In the genomic region with DNA sequence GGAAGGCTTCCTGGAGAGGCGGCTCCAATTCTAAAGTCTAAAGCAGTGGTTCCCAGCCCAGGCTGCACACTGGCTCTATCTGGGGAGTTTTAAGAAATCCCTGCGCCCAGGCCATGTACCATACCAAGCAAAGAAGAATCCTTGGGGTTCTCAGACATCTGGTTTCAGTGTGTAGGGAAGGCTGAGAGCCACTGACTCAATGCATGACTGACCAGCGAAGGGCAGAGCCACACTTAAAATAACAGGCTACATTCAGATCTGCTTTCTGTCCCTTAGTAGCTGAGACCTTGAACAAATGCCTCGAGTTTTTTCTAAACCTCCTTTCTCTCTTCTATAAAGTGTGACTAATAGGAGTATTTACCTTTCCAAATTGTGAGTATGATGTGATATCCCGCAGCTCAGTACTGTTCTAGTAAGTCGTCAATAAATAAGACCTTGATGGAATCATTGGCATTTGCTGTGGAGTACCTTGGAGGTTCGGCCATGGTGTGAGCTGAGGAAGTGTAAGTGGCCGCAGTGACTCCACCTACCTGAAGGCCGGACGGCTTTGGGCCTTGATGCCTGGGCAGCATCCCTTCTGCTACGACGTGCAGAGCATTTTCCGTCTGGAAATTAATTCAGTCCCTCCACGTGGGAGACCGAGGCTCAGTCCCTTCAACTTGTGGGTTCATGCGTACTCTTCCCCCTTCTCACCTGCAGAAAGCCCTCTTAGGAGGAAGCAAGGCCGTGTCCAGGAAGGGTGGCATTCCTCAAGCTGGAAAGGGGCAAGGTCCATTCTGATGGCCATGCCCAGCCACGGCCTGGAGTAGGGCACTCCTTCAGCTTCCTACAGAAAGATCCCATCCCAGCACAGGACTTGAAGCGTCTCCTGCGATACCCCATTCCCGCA, we compare ENCODE assay signal across 24 cellular contexts. TPM values are rescaled to one million over a fixed set of nuclear protein-coding genes. Genes with fewer than 3 reads are reported as not detected.
"Had no signal": no experiment of that assay in that cellular context is flagged by ENCODE, and none has a peak within 500 bp of the region (broad histone marks: within the 10 kb centered on the region; RNA-seq: fewer than 3 reads in every experiment).

No MANE protein-coding gene starts in this region.

- H3K27ac ChIP-seq: esophagus muscularis mucosa, neural progenitor cell, right lobe of liver, stomach, tibial nerve had no signal

- H3K9me3 ChIP-seq: esophagus muscularis mucosa, right lobe of liver, SK-N-SH, stomach, tibial nerve had no signal

- H3K36me3 ChIP-seq: esophagus muscularis mucosa, neural progenitor cell, right lobe of liver, stomach, tibial nerve had no signal

- ATAC-seq: activated CD8-positive, alpha-beta memory T cell treated with anti-CD3 and anti-CD28 coated beads, Interleukin-2, amount 10 ng/mL, durations not matched to agents 7 days and 5 days; activated CD8-positive, alpha-beta T cell treated with anti-CD3 and anti-CD28 coated beads, Interleukin-2, amount 10 ng/mL, durations not matched to agents 7 days and 5 days; natural killer cell; right lobe of liver; stimulated activated memory B cell treated with anti-CD40 and anti-IgM and Interleukin-4, amounts not matched to agents 10 μg/mL and 1 μg/mL and 100 μg/mL, for 72 hours; WTC11 had no signal

- H3K27me3 ChIP-seq: esophagus muscularis mucosa, right lobe of liver, tibial nerve had no signal

- DNase-seq: activated CD4-positive, alpha-beta T cell treated with anti-CD3 and anti-CD28 coated beads, Interleukin-2, amount 50 U/mL, for 1 hour; activated CD8-positive, alpha-beta memory T cell treated with anti-CD3 and anti-CD28 coated beads, Interleukin-2, amount 10 ng/mL, durations not matched to agents 7 days and 5 days; activated CD8-positive, alpha-beta T cell treated with anti-CD3 and anti-CD28 coated beads, Interleukin-2, amount 10 ng/mL, durations not matched to agents 7 days and 5 days; activated gamma-delta T cell; activated naive CD4-positive, alpha-beta T cell treated with anti-CD3 and anti-CD28 coated beads, Interleukin-2, amount 50 U/mL, for 16 hours; amniotic stem cell; central memory CD4-positive, alpha-beta T cell; foreskin melanocyte; midbrain; natural killer cell; right lobe of liver; SK-N-SH; stimulated activated CD4-positive, alpha-beta T cell treated with anti-CD3 and anti-CD28 coated beads, Interleukin-1b, Interleukin-23, amount 100 ng/mL, for 48 hours; stimulated activated CD4-positive, alpha-beta T cell treated with anti-CD3 and anti-CD28 coated beads, Interleukin-4, amount 100 ng/mL, for 4 hours; stimulated activated CD8-positive, alpha-beta memory T cell treated with anti-CD3 and anti-CD28 coated beads, Interleukin-4, amount 100 ng/mL, for 48 hours; stomach; T-helper 2 cell had no signal

- H3K4me3 ChIP-seq: esophagus muscularis mucosa, neural progenitor cell, right lobe of liver, smooth muscle cell, stomach, tibial nerve had no signal

- H3K4me1 ChIP-seq: neural progenitor cell, right lobe of liver had no signal

RNA-seq across cellular contexts. Expression of gene B3GAT1, which starts 55.1 kb away (rescaled TPM):
- total RNA-seq: glomerular endothelial cell, smooth muscle cell had no signal
- polyA plus RNA-seq: smooth muscle cell had no signal
